In genomic region chr19:1843116-1843515, GRCh38 we compare ENCODE assay signal across 2 cellular contexts.
TF ChIP-seq lines count a peak whose summit lies in the region.

No MANE protein-coding gene starts in this region.

TF ChIP-seq in HepG2, 621 proteins besides CTCF, POLR2A, EP300 and RAD21:
- no peak for TF ChIP-seq ZNF382 (CRISPR knock-in tag; IDR thresholded peaks at IDR 0.05; ENCODE audit: borderline replicate concordance)
- TF ChIP-seq, protein P1, sequence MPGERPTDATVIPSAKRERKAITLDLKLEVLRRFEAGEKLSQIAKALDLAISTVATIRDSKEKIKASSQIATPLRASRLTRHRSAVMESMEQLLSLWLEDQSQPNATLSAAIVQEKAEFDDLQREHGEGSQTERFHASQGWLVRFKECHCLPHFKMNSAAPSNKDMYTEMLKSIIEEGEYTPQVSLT (CRISPR knock-in tag; IDR thresholded peaks at IDR 0.05; ENCODE audit: borderline replicate concordance, low read depth) = no peak
- TF ChIP-seq DPF2 (CRISPR knock-in tag; IDR thresholded peaks at IDR 0.05; ENCODE audit: borderline replicate concordance, low read depth) = no peak
- TF ChIP-seq RBFOX2 (IDR thresholded peaks at IDR 0.05; ENCODE audit: low read depth, low read length) = peak; percentile 54

TF ChIP-seq in H1, 55 proteins besides CTCF, POLR2A, EP300 and RAD21:
- TF ChIP-seq CHD2 (IDR thresholded peaks at IDR 0.05; ENCODE audit: low read length) (no peak), JUN (IDR thresholded peaks at IDR 0.05; ENCODE audit: low read depth, low read length) (no peak), E2F6 (IDR thresholded peaks at IDR 0.05) (no peak), ATF2 (IDR thresholded peaks at IDR 0.05; ENCODE audit: low read length) (no peak), JUND (IDR thresholded peaks at IDR 0.05; ENCODE audit: low read length) (no peak), TAF7 (optimal IDR thresholded peaks at IDR 0.05; ENCODE audit: borderline replicate concordance, low read depth, low read length) (no peak), SP2 (IDR thresholded peaks at IDR 0.05; ENCODE audit: low read length) (no peak), CTBP2 (IDR thresholded peaks at IDR 0.05; ENCODE audit: borderline replicate concordance, insufficient read depth, insufficient read length, low read length) (no peak), CHD7 (IDR thresholded peaks at IDR 0.05; ENCODE audit: insufficient replicate concordance, low read length) (no peak), BRCA1 (IDR thresholded peaks at IDR 0.05; ENCODE audit: low read depth, low read length) (no peak), BACH1 (IDR thresholded peaks at IDR 0.05; ENCODE audit: low read length) (no peak), TEAD4 (IDR thresholded peaks at IDR 0.05; ENCODE audit: low read depth, low read length) (no peak), FOSL1 (IDR thresholded peaks at IDR 0.05; ENCODE audit: insufficient read depth, low read depth, low read length) (no peak), YY1 (IDR thresholded peaks at IDR 0.05; ENCODE audit: low read depth, low read length) (no peak), RFX5 (IDR thresholded peaks at IDR 0.05; ENCODE audit: borderline replicate concordance, low read depth, low read length) (no peak), NANOG (IDR thresholded peaks at IDR 0.05; ENCODE audit: insufficient read depth, low read depth, low read length, poor library complexity, severe bottlenecking) (no peak), ZNF274 (IDR thresholded peaks at IDR 0.05; ENCODE audit: borderline replicate concordance, extremely low read depth, low read length) (no peak)
